1 cellular context compared by ENCODE assay signal in the genomic region with DNA sequence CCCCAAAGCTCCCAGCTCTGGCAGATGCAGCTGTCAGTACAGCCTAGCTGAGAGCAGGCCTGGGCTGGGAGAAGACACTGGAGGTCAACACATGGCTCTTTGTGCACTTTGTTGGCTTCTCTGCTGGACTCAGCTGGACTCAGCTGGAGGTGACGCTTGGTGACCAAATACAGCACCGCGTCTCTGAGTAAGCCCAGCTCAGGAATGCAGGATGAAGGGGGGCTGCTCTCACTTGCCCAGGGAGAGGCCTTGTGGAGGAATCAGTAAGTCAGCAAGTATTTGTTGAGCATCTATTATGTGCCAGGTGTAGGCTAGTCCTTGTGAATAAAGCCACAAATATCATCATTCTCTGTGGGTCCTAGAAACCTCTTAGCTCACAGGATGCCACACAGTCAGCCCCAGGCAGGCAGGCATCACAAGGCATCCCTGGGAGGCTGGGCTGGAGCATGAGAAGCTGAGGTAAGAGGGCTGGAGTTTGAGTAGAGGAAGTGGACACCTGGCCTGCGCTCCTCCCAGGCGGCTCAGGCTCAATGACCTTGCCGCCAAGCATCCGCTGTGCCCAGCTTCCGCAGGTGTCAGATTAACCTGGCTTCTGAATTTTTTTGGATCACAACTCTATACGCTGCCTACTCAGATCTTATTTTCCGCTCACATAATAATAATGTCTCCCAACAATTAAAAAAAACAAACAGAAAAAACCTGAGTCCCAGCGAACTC.
TF ChIP-seq lines count a peak whose summit lies in the region.

No MANE protein-coding gene starts in this region.

TF ChIP-seq in endothelial cell of umbilical vein, 7 proteins besides CTCF, POLR2A, EP300 and RAD21:
- TF ChIP-seq FOS (IDR thresholded peaks at IDR 0.05; ENCODE audit: borderline replicate concordance, insufficient read depth, low read length) (no peak), GATA2 (IDR thresholded peaks at IDR 0.05; ENCODE audit: insufficient read depth, insufficient read length, low read depth, low read length) (no peak), JUN (IDR thresholded peaks at IDR 0.05; ENCODE audit: borderline replicate concordance, insufficient read depth, insufficient read length, low read depth) (no peak), EZH2 (IDR thresholded peaks at IDR 0.05; ENCODE audit: borderline replicate concordance, low read depth, low read length, severe bottlenecking) (no peak), MYC (IDR thresholded peaks at IDR 0.05; ENCODE audit: low read depth, low read length) (no peak), POLR2AphosphoS5 (IDR thresholded peaks at IDR 0.05; ENCODE audit: insufficient read depth, low read depth, low read length) (no peak)
- TF ChIP-seq, protein P1, sequence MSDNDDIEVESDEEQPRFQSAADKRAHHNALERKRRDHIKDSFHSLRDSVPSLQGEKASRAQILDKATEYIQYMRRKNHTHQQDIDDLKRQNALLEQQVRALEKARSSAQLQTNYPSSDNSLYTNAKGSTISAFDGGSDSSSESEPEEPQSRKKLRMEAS (IDR thresholded peaks at IDR 0.05; ENCODE audit: insufficient read depth, insufficient read length) = no peak
